ENCODE assay signal across 19 cellular contexts in genomic region chr11:63941901-63942300, GRCh38.
"Had no signal": no experiment of that assay in that cellular context is flagged by ENCODE, and none has a peak within 500 bp of the region (broad histone marks: within the 10 kb centered on the region; RNA-seq: fewer than 3 reads in every experiment).

No MANE protein-coding gene starts in this region.

- H3K27me3 Mint-ChIP-seq: activated CD4-positive, alpha-beta memory T cell treated with anti-CD3 and anti-CD28 coated beads for 36 hours; activated CD8-positive, alpha-beta memory T cell treated with anti-CD3 and anti-CD28 coated beads, Interleukin-2, amount 10 ng/mL, durations not matched to agents 7 days and 5 days; activated naive CD4-positive, alpha-beta T cell treated with anti-CD3 and anti-CD28 coated beads, Interleukin-2, amount 50 U/mL, for 24 hours; T-cell had no signal

- H3K27ac Mint-ChIP-seq: activated CD4-positive, alpha-beta memory T cell treated with anti-CD3 and anti-CD28 coated beads for 36 hours; activated CD8-positive, alpha-beta memory T cell treated with anti-CD3 and anti-CD28 coated beads, Interleukin-2, amount 10 ng/mL, durations not matched to agents 7 days and 5 days had no signal

- H3K4me3 Mint-ChIP-seq: activated CD4-positive, alpha-beta memory T cell treated with anti-CD3 and anti-CD28 coated beads for 36 hours; activated CD8-positive, alpha-beta memory T cell treated with anti-CD3 and anti-CD28 coated beads, Interleukin-2, amount 10 ng/mL, durations not matched to agents 7 days and 5 days; activated naive CD4-positive, alpha-beta T cell treated with anti-CD3 and anti-CD28 coated beads, Interleukin-2, amount 50 U/mL, for 24 hours; activated T-cell treated with anti-CD3 and anti-CD28 coated beads, Interleukin-2, amount 50 U/mL, for 4 hours had no signal

- DNase-seq: activated CD4-positive, alpha-beta memory T cell treated with anti-CD3 and anti-CD28 coated beads for 36 hours; activated CD8-positive, alpha-beta memory T cell treated with anti-CD3 and anti-CD28 coated beads, Interleukin-2, amount 10 ng/mL, durations not matched to agents 7 days and 5 days; activated effector memory CD4-positive, alpha-beta T cell treated with Interleukin-2 at 50 U/mL for 16 hours; activated T-cell treated with anti-CD3 and anti-CD28 coated beads, Interleukin-2, amount 50 U/mL, for 4 hours; amniotic stem cell; caudate nucleus; colonic mucosa; effector CD8-positive, alpha-beta T cell; foreskin keratinocyte; kidney glomerular epithelial cell; mesendoderm; ovary; spleen; T-cell; T1000 had no signal

- H3K9me3 Mint-ChIP-seq: activated CD4-positive, alpha-beta memory T cell treated with anti-CD3 and anti-CD28 coated beads for 36 hours; activated naive CD4-positive, alpha-beta T cell treated with anti-CD3 and anti-CD28 coated beads, Interleukin-2, amount 50 U/mL, for 24 hours; activated T-cell treated with anti-CD3 and anti-CD28 coated beads, Interleukin-2, amount 50 U/mL, for 4 hours; T-cell had no signal

- H3K9me3 ChIP-seq: colonic mucosa, ovary, spleen, thoracic aorta had no signal

- H3K4me3 ChIP-seq: colonic mucosa, ovary, spleen, thoracic aorta had no signal

- H3K36me3 Mint-ChIP-seq: activated naive CD4-positive, alpha-beta T cell treated with anti-CD3 and anti-CD28 coated beads, Interleukin-2, amount 50 U/mL, for 24 hours; T-cell had no signal

- ATAC-seq: activated CD8-positive, alpha-beta memory T cell treated with anti-CD3 and anti-CD28 coated beads, Interleukin-2, amount 10 ng/mL, durations not matched to agents 7 days and 5 days; activated T-cell treated with anti-CD3 and anti-CD28 coated beads, Interleukin-2, amount 50 U/mL, for 4 hours; foreskin keratinocyte; sciatic nerve; T-cell had no signal

- H3K27ac ChIP-seq: colonic mucosa, foreskin keratinocyte, ovary, thoracic aorta, VCaP had no signal

- H3K36me3 ChIP-seq: ovary, thoracic aorta had no signal
